20 cellular contexts compared by ENCODE assay signal in the genomic region with DNA sequence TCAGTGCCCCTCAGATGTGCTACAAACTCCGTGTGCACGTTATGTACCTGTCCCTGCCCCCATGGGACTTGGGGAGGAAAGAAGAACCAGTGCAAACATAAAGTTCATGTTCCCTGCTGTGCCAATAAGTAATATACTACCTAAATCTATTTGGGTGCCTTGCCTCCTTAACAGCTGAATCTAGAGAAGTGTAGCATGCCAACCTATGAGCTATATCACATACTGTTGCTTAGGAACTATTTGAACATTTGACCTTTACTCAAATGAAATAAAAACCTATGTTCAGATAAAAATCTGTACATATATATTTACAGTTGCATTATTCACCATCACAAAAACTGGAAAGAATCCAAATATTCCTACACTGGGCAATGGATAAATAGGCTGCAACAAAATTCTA. TPM values are rescaled to one million over a fixed set of nuclear protein-coding genes. Genes with fewer than 3 reads are reported as not detected.
DNase-seq lines count a peak whose midpoint lies in the region; ATAC-seq and TF ChIP-seq lines count a peak whose summit lies in the region.
"Had no signal": no experiment of that assay in that cellular context is flagged by ENCODE, and none has a peak within 500 bp of the region (broad histone marks: within the 10 kb centered on the region; RNA-seq: fewer than 3 reads in every experiment).

No MANE protein-coding gene starts in this region.

- no peaks in the 10 kb centered on the region for H3F3A ChIP-seq in PC-3 (ENCODE audit: low read length, unreplicated experiment)

- no peak overlapping the region for H2AFZ ChIP-seq in PC-3 (ENCODE audit: low read length)
- H2AFZ ChIP-seq: GM23338 had no signal

- intact Hi-C loops in PC-3 (cut with micrococcal nuclease) (no loop called here), left colon (cut with DNase I, micrococcal nuclease) (no loop called here)

- no peaks in the 10 kb centered on the region for H3K9me3 ChIP-seq in PC-3 (ENCODE audit: low read length)
- H3K9me3 ChIP-seq: BLaER1 had no signal

- peak overlapping the region; percentile 4; the same call in 1 of the 2 replicates for H3K27ac ChIP-seq in PC-3 (ENCODE audit: low read length)
- H3K27ac ChIP-seq: BLaER1 had no signal

- H3K36me3 ChIP-seq in PC-3 (ENCODE audit: low read depth, low read length), result no peaks in the 10 kb centered on the region

- no peaks in the 10 kb centered on the region for H3K36me3 Mint-ChIP-seq in progenitor cell of endocrine pancreas (ENCODE audit: insufficient read depth)

- H3K27me3 ChIP-seq in PC-3 (ENCODE audit: low read length), result no peaks in the 10 kb centered on the region
- H3K27me3 ChIP-seq: BLaER1 had no signal

- no peak overlapping the region for H3K27ac Mint-ChIP-seq in progenitor cell of endocrine pancreas
- H3K27ac Mint-ChIP-seq: B cell; CD4-positive, alpha-beta T cell; CD8-positive, alpha-beta memory T cell; GM23338 had no signal

- H4K20me1 ChIP-seq in PC-3 (ENCODE audit: low read length), result no peaks in the 10 kb centered on the region

- peak overlapping the region; percentile 30; the same call in 1 of the 2 replicates for H3K4me3 ChIP-seq in LNCaP clone FGC (ENCODE audit: low read depth, low read length)
- no peak overlapping the region for H3K4me3 ChIP-seq in PC-3 (ENCODE audit: low read length)
- H3K4me3 ChIP-seq: BLaER1, GM12878, GM23338 had no signal

- DNase-seq in LNCaP clone FGC (ENCODE audit: low read depth) (peak; percentile 97), PC-3 (peak; percentile 47), left colon (no peak), progenitor cell of endocrine pancreas (ENCODE audit: low spot score, unreplicated experiment) (no peak)
- DNase-seq in effector CD4-positive, alpha-beta T cell, result no peak
- DNase-seq in effector CD8-positive, alpha-beta T cell (lab: John Stamatoyannopoulos, UW), result no peak
- DNase-seq: CD4-positive, alpha-beta T cell; CD8-positive, alpha-beta memory T cell; DMS 273 treated with DMSO at 0.1 percent for 48 hours; DMS79; EL; GDM1; H9 had no signal

- TF ChIP-seq CTCF in LNCaP clone FGC (IDR thresholded peaks at IDR 0.05; ENCODE audit: control insufficient read depth, extremely low read depth, insufficient read depth) (no peak), PC-3 (conservative IDR thresholded peaks at IDR 0.05; ENCODE audit: low read depth, low read length) (no peak), progenitor cell of endocrine pancreas (IDR thresholded peaks at IDR 0.05; ENCODE audit: unreplicated experiment) (no peak)

- peaks cover 76% of the 10 kb centered on the region for H3K79me2 ChIP-seq in PC-3 (ENCODE audit: low read length)

- H3K4me1 Mint-ChIP-seq in progenitor cell of endocrine pancreas (ENCODE audit: low read depth), result peaks cover 9% of the 10 kb centered on the region
- H3K4me1 Mint-ChIP-seq: CD14-positive monocyte had no signal

- CTCF ChIA-PET in PC-3 (lab: Charles Lee), result no interaction called here

- H3K9me2 ChIP-seq in PC-3 (replicated peaks; ENCODE audit: low read length), result no peaks in the 10 kb centered on the region

- no peak overlapping the region for H3K9ac ChIP-seq in PC-3 (ENCODE audit: low read length)
- H3K9ac ChIP-seq: BLaER1 had no signal

- no peak overlapping the region for H3K4me3 Mint-ChIP-seq in progenitor cell of endocrine pancreas (ENCODE audit: low read depth)
- H3K4me3 Mint-ChIP-seq: B cell; CD14-positive monocyte; CD4-positive, alpha-beta T cell; CD8-positive, alpha-beta memory T cell; GM23338; H9 had no signal

- peak overlapping the region; percentile 23; the same call in 1 of the 2 replicates for H3K4me2 ChIP-seq in PC-3 (ENCODE audit: low read length)
- H3K4me2 ChIP-seq: BLaER1, GM23338 had no signal

- H3K9me3 Mint-ChIP-seq in progenitor cell of endocrine pancreas (ENCODE audit: low read depth), result no peaks in the 10 kb centered on the region
- H3K9me3 Mint-ChIP-seq: CD14-positive monocyte; CD4-positive, alpha-beta T cell; CD8-positive, alpha-beta memory T cell; GM23338; H9 had no signal

- BruUV-seq in PC-3 (replicated peaks; lab: Mats Ljungman, UMichigan), result no TSS peak

- ATAC-seq in PC-3 (peak; percentile 56), left colon (peak; percentile 68), GM21447 (IDR thresholded peaks at IDR 0.05; ENCODE audit: unreplicated experiment) (no peak)
- ATAC-seq: GM23338, HCT116 had no signal

- POLR2A ChIA-PET in PC-3 (lab: Charles Lee; ENCODE audit: unreplicated experiment), result interaction anchor here (0.5 kb wide), 1 partner anchor 460 kb away, joined by 8 read pairs; no protein-coding TSS in a partner anchor

- peaks cover 25% of the 10 kb centered on the region for H3K4me1 ChIP-seq in PC-3 (ENCODE audit: insufficient read depth, low read length)
- H3K4me1 ChIP-seq: BLaER1 had no signal

- H3K27me3 Mint-ChIP-seq in progenitor cell of endocrine pancreas, result no peaks in the 10 kb centered on the region
- H3K27me3 Mint-ChIP-seq: B cell; CD4-positive, alpha-beta T cell; CD8-positive, alpha-beta memory T cell had no signal

RNA-seq across cellular contexts. Expression of gene POT1, which starts 9.8 kb away (rescaled TPM):
- total RNA-seq in PC-3 (2014; rRNA removed), result 18.7 and 20.2 TPM in 2 replicates
- total RNA-seq in left colon, result 10 to 100 TPM in 1 of 2 donors, 1 to 10 TPM in 1; 8.5 to 12.1 TPM
- total RNA-seq in progenitor cell of endocrine pancreas, result 25.9 and 31.1 TPM in 2 replicates

Comparison
In these comparisons a context has a peak if more than half of its experiments do, and no peak if none do; other contexts are left out.
1. DNase-seq: peak in LNCaP clone FGC (single experiment) and PC-3 (single experiment); none in left colon (0 of 2), effector CD4-positive, alpha-beta T cell (single experiment), progenitor cell of endocrine pancreas (single experiment) and effector CD8-positive, alpha-beta T cell (single experiment).